In the genomic region with DNA sequence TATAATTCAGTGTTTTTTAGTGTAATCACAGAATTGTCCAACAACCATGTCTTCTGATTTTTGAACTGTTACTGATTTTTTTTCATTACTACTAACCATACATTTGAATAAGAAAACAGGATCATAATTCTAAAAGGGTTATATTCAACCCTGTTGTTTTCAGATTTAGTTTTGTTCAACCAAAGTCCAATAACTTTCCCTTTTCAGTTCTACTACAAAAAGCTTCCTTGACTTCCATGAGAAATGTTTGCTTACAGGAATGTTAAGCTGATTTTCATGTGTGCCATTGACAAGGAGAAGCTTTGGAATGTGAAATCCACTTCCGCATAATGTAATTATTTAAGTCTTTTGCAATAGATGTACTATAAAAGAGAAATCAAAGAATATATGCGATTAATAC, we compare ENCODE assay signal across 20 cellular contexts.
"Had no signal": no experiment of that assay in that cellular context is flagged by ENCODE, and none has a peak within 500 bp of the region (broad histone marks: within the 10 kb centered on the region; RNA-seq: fewer than 3 reads in every experiment).

No MANE protein-coding gene starts in this region.

- H3K4me3 ChIP-seq: coronary artery, dorsolateral prefrontal cortex, esophagus muscularis mucosa, gastroesophageal sphincter, heart right ventricle, left lung, lower lobe of right lung had no signal

- ATAC-seq: foreskin keratinocyte, gastroesophageal sphincter, heart right ventricle, left cardiac atrium, left lung, left ventricle myocardium superior, lower lobe of right lung had no signal

- H3K27ac ChIP-seq: coronary artery, esophagus muscularis mucosa, foreskin keratinocyte, gastroesophageal sphincter, heart right ventricle, left lung, lower lobe of right lung had no signal

- H3K27me3 ChIP-seq: dorsolateral prefrontal cortex, esophagus muscularis mucosa, foreskin keratinocyte, gastroesophageal sphincter, heart right ventricle, left lung had no signal

- DNase-seq: dermis blood vessel endothelial cell; dorsolateral prefrontal cortex; effector CD4-positive, alpha-beta T cell; effector memory CD4-positive, alpha-beta T cell; foreskin keratinocyte; heart right ventricle; hippocampal formation; left cardiac atrium; left lung; left ventricle myocardium superior; lower lobe of right lung; mesenchymal stem cell; midbrain had no signal

- FAIRE-seq: colon, frontal cortex, islet of Langerhans, keratinocyte had no signal

- H3K4me1 ChIP-seq: left lung, lower lobe of right lung had no signal

- H3K9me3 ChIP-seq: esophagus muscularis mucosa, gastroesophageal sphincter, left lung, lower lobe of right lung had no signal

- H3K36me3 ChIP-seq: esophagus muscularis mucosa, gastroesophageal sphincter, left lung, lower lobe of right lung had no signal
